8 cellular contexts compared by ENCODE assay signal in genomic region chr19:49641688-49642487, GRCh38. TPM values are rescaled to one million over a fixed set of nuclear protein-coding genes. Genes with fewer than 3 reads are reported as not detected.
DNase-seq lines count a peak whose midpoint lies in the region; TF ChIP-seq lines count a peak whose summit lies in the region.

A gene with protein sequence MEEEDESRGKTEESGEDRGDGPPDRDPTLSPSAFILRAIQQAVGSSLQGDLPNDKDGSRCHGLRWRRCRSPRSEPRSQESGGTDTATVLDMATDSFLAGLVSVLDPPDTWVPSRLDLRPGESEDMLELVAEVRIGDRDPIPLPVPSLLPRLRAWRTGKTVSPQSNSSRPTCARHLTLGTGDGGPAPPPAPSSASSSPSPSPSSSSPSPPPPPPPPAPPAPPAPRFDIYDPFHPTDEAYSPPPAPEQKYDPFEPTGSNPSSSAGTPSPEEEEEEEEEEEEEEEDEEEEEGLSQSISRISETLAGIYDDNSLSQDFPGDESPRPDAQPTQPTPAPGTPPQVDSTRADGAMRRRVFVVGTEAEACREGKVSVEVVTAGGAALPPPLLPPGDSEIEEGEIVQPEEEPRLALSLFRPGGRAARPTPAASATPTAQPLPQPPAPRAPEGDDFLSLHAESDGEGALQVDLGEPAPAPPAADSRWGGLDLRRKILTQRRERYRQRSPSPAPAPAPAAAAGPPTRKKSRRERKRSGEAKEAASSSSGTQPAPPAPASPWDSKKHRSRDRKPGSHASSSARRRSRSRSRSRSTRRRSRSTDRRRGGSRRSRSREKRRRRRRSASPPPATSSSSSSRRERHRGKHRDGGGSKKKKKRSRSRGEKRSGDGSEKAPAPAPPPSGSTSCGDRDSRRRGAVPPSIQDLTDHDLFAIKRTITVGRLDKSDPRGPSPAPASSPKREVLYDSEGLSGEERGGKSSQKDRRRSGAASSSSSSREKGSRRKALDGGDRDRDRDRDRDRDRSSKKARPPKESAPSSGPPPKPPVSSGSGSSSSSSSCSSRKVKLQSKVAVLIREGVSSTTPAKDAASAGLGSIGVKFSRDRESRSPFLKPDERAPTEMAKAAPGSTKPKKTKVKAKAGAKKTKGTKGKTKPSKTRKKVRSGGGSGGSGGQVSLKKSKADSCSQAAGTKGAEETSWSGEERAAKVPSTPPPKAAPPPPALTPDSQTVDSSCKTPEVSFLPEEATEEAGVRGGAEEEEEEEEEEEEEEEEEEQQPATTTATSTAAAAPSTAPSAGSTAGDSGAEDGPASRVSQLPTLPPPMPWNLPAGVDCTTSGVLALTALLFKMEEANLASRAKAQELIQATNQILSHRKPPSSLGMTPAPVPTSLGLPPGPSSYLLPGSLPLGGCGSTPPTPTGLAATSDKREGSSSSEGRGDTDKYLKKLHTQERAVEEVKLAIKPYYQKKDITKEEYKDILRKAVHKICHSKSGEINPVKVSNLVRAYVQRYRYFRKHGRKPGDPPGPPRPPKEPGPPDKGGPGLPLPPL (plus strand): TSS chr19:49642209. CDS start chr19:49645027, 2,818 bp downstream.

- peak within 1 kb of the TSS; percentile 98 to 100 (median 100) for H3K9ac ChIP-seq in subcutaneous abdominal adipose tissue (ENCODE audit: low read length in 5 of 5)

- H3K9me3 ChIP-seq in neuron (ENCODE audit: low read length) (no peaks in the 10 kb centered on the region), subcutaneous abdominal adipose tissue (ENCODE audit: control insufficient read depth in 5 of 5, low read length in 5 of 5) (no peaks in the 10 kb centered on the region)

- POLR2A ChIA-PET in HEK293T (lab: Yijun Ruan, JAX): interaction anchor here (0.7 to 3.1 kb wide), 14 partner anchors 8 to 146 kb away, joined by 3 to 61 read pairs (median 8); partner anchors contain the start of genes BCL2L12, IRF3, NOSIP and PRR12

- no peak within 1 kb of the TSS for H2AFZ ChIP-seq in neuron (ENCODE audit: low read depth, low read length)

- CTCF ChIA-PET in HEK293T (lab: Yijun Ruan, JAX): interaction anchor here (0.7 kb wide), 1 partner anchor 72 kb away, joined by 3 read pairs; no protein-coding TSS in a partner anchor
- CTCF ChIA-PET in activated naive CD4-positive, alpha-beta T cell treated with anti-CD3 and anti-CD28 coated beads for 36 hours (lab: Charles Lee): interaction anchor here (0.6 kb wide), 1 partner anchor 55 kb away, joined by 5 read pairs; no protein-coding TSS in a partner anchor

- H3K36me3 ChIP-seq in neuron (ENCODE audit: insufficient read depth, low read length) (peaks cover 23% of the 10 kb centered on the region), subcutaneous abdominal adipose tissue (ENCODE audit: control insufficient read depth in 5 of 5, insufficient read depth in 5 of 5, low read length in 5 of 5) (peaks cover 0 to 21% (median 17%) of the 10 kb centered on the region in 5 donors)

- H3K27me3 ChIP-seq in neuron (ENCODE audit: insufficient read depth, low read length) (no peaks in the 10 kb centered on the region), subcutaneous abdominal adipose tissue (ENCODE audit: control insufficient read depth in 5 of 5, insufficient read depth in 4 of 5, low read length in 5 of 5) (peaks cover 0 to 5% (median 0%) of the 10 kb centered on the region in 5 donors)

- DNase-seq in GF-D8 (lab: John Stamatoyannopoulos, UW): peak; percentile 98
- peak; percentile 93 for DNase-seq in HEK293T (ENCODE audit: extremely low spot score)
- peak; percentile 99 for DNase-seq in NAMALWA (ENCODE audit: low spot score)
- peak; percentile 97 for DNase-seq in SK-N-DZ (ENCODE audit: low spot score)
- peak; percentile 99 for DNase-seq in activated naive CD4-positive, alpha-beta T cell treated with anti-CD3 and anti-CD28 coated beads for 36 hours
- peak; percentile 99 for DNase-seq in foreskin melanocyte

- intact Hi-C loops in activated naive CD4-positive, alpha-beta T cell treated with anti-CD3 and anti-CD28 coated beads for 36 hours (cut with micrococcal nuclease): loop anchor here (1.0 to 2.0 kb wide), 6 partner anchors 115 to 743 kb away; partner anchors contain the start of genes AKT1S1, FUZ, POLD1 and RPL13A

- H3K27ac Mint-ChIP-seq in activated naive CD4-positive, alpha-beta T cell treated with anti-CD3 and anti-CD28 coated beads for 36 hours: peak within 1 kb of the TSS; percentile 99

- H3K27me3 Mint-ChIP-seq in activated naive CD4-positive, alpha-beta T cell treated with anti-CD3 and anti-CD28 coated beads for 36 hours (ENCODE audit: low read depth): no peaks in the 10 kb centered on the region

- H3K4me3 ChIP-seq in neuron (ENCODE audit: low read length) (peak within 1 kb of the TSS; percentile 99), subcutaneous abdominal adipose tissue (ENCODE audit: low read depth in 1 of 5, low read length in 5 of 5) (peak within 1 kb of the TSS; percentile 89 to 99 (median 95))

- no peaks in the 10 kb centered on the region for H3K9me3 Mint-ChIP-seq in activated naive CD4-positive, alpha-beta T cell treated with anti-CD3 and anti-CD28 coated beads for 36 hours

- peaks cover 13% of the 10 kb centered on the region for H3K36me3 Mint-ChIP-seq in activated naive CD4-positive, alpha-beta T cell treated with anti-CD3 and anti-CD28 coated beads for 36 hours (ENCODE audit: low read depth)

- peaks cover 46% of the 10 kb centered on the region for H3K4me1 Mint-ChIP-seq in activated naive CD4-positive, alpha-beta T cell treated with anti-CD3 and anti-CD28 coated beads for 36 hours (ENCODE audit: low read depth)

- peak within 1 kb of the TSS; percentile 100 for H3K27ac ChIP-seq in subcutaneous abdominal adipose tissue (ENCODE audit: low read depth, low read length)

- peak within 1 kb of the TSS; percentile 99 for H3K4me3 Mint-ChIP-seq in activated naive CD4-positive, alpha-beta T cell treated with anti-CD3 and anti-CD28 coated beads for 36 hours

- H3K4me1 ChIP-seq in neuron (ENCODE audit: insufficient read depth, low read length) (peaks cover 33% of the 10 kb centered on the region), subcutaneous abdominal adipose tissue (ENCODE audit: control insufficient read depth in 5 of 5, insufficient read depth in 5 of 5, low read length in 5 of 5) (peaks cover 17 to 70% (median 65%) of the 10 kb centered on the region in 5 donors)

TF ChIP-seq in HEK293T, 16 proteins besides CTCF, POLR2A, EP300 and RAD21:
- TF ChIP-seq CTBP1 (IDR thresholded peaks at IDR 0.05; ENCODE audit: borderline replicate concordance) (no peak), ELF4 (IDR thresholded peaks at IDR 0.05) (peak; percentile 70), TARDBP (IDR thresholded peaks at IDR 0.05) (peak; percentile 99), L3MBTL2 (conservative IDR thresholded peaks at IDR 0.05) (no peak)

RNA-seq across cellular contexts. Expression of the gene that starts here (rescaled TPM):
- 20.2 and 23.9 TPM in 2 replicates for polyA plus RNA-seq in SK-N-DZ (2014; cell fraction: cytosol; rRNA removed)
- polyA plus RNA-seq in SK-N-DZ (2014; cell fraction: nucleus; rRNA removed): 16.8 and 18.8 TPM in 2 replicates
- 10 to 100 TPM; 39.9 to 41.9 TPM for total RNA-seq in activated naive CD4-positive, alpha-beta T cell treated with anti-CD3 and anti-CD28 coated beads for 36 hours

Comparison
In these comparisons a context has a peak if more than half of its experiments do, and no peak if none do; other contexts are left out.
1. Peak in every context shown above with its lines: DNase-seq, H3K4me3 ChIP-seq and H3K27ac ChIP-seq.